In genomic region chr7:65006094-65006992, GRCh38 we compare ENCODE assay signal across 8 cellular contexts. TPM values are rescaled to one million over a fixed set of nuclear protein-coding genes. Genes with fewer than 3 reads are reported as not detected.
DNase-seq lines count a peak whose midpoint lies in the region; TF ChIP-seq lines count a peak whose summit lies in the region.

TSS of gene ERV3-1 (minus strand) at chr7:65006687. CDS start at chr7:64993026, 13,661 bp downstream.

- peak within 1 kb of the TSS; percentile 89 for H3K4me3 ChIP-seq in NB4 (ENCODE audit: low read depth, low read length)
- H3K4me3 ChIP-seq in SK-N-MC, result peak within 1 kb of the TSS; percentile 88

- TF ChIP-seq POLR2A in NB4 (IDR thresholded peaks at IDR 0.05; ENCODE audit: extremely low read depth, insufficient read length), result peak; percentile 99

- no peaks in the 10 kb centered on the region for H3K9me3 ChIP-seq in SK-N-MC (ENCODE audit: low read depth, low read length)

- peak within 1 kb of the TSS; percentile 97 for H3K4me3 Mint-ChIP-seq in activated naive CD4-positive, alpha-beta T cell treated with anti-CD3 and anti-CD28 coated beads, Interleukin-2, amount 50 U/mL, for 24 hours

- H3K27me3 Mint-ChIP-seq in activated naive CD4-positive, alpha-beta T cell treated with anti-CD3 and anti-CD28 coated beads, Interleukin-2, amount 50 U/mL, for 24 hours, result no peaks in the 10 kb centered on the region

- no peak within 1 kb of the TSS for H3K27ac ChIP-seq in SK-N-MC
- no peak within 1 kb of the TSS for H3K27ac ChIP-seq in temporal lobe (ENCODE audit: low read depth, low read length)

- TF ChIP-seq CTCF in NB4 (IDR thresholded peaks at IDR 0.05; ENCODE audit: low read depth, low read length), result no peak

- H3K9me3 Mint-ChIP-seq in activated naive CD4-positive, alpha-beta T cell treated with anti-CD3 and anti-CD28 coated beads, Interleukin-2, amount 50 U/mL, for 24 hours, result peaks cover 8% of the 10 kb centered on the region

- H3K36me3 Mint-ChIP-seq in activated naive CD4-positive, alpha-beta T cell treated with anti-CD3 and anti-CD28 coated beads, Interleukin-2, amount 50 U/mL, for 24 hours, result peaks cover 28% of the 10 kb centered on the region

- peaks cover 36% of the 10 kb centered on the region for H3K36me3 ChIP-seq in SK-N-MC (ENCODE audit: insufficient read depth, low read length)

- peak within 1 kb of the TSS; percentile 91 for H3K9ac ChIP-seq in SK-N-MC (ENCODE audit: insufficient read length)

- CTCF ChIA-PET in HEK293T (lab: Yijun Ruan, JAX), result no interaction called here

- peak within 1 kb of the TSS; percentile 96 for H3K27ac Mint-ChIP-seq in activated naive CD4-positive, alpha-beta T cell treated with anti-CD3 and anti-CD28 coated beads, Interleukin-2, amount 50 U/mL, for 24 hours

- peaks cover 46% of the 10 kb centered on the region for H3K4me1 Mint-ChIP-seq in activated naive CD4-positive, alpha-beta T cell treated with anti-CD3 and anti-CD28 coated beads, Interleukin-2, amount 50 U/mL, for 24 hours

- DNase-seq in GM03348 (ENCODE audit: low spot score) (peak; percentile 96), HEK293T (ENCODE audit: extremely low spot score) (peak; percentile 83), NB4 (ENCODE audit: low read depth) (peak; percentile 100), SK-N-MC (ENCODE audit: low read depth, low spot score) (peak; percentile 84), glomerular endothelial cell (ENCODE audit: extremely low read depth, low read depth, low spot score) (peak; percentile 82), occipital lobe (lab: John Stamatoyannopoulos, UW) (peak; percentile 97)

- POLR2A ChIA-PET in HEK293T (lab: Yijun Ruan, JAX), result interaction anchor here (0.8 to 2.0 kb wide), 8 partner anchors 9 to 212 kb away, joined by 3 to 5 read pairs (median 3); partner anchors contain the start of genes ZNF138 and ZNF273

TF ChIP-seq in HEK293T, 16 proteins besides CTCF, POLR2A, EP300 and RAD21:
- TF ChIP-seq L3MBTL2 (conservative IDR thresholded peaks at IDR 0.05), result no peak; the same call in 1 of the 2 replicates
- TF ChIP-seq PKNOX1 (IDR thresholded peaks at IDR 0.05), result peak; percentile 97
- peak; percentile 95 for TF ChIP-seq ELF4 (IDR thresholded peaks at IDR 0.05)
- no peak for TF ChIP-seq HDGF (IDR thresholded peaks at IDR 0.05; ENCODE audit: borderline replicate concordance)
- TF ChIP-seq ZNF384 (IDR thresholded peaks at IDR 0.05), result no peak
- no peak for TF ChIP-seq ARNT (IDR thresholded peaks at IDR 0.05)
- no peak for TF ChIP-seq LEF1 (IDR thresholded peaks at IDR 0.05; ENCODE audit: borderline replicate concordance)

RNA-seq across cellular contexts. Expression of gene ERV3-1, which starts in this region (rescaled TPM):
- 33.2 and 37.9 TPM in 2 replicates for total RNA-seq in glomerular endothelial cell
- total RNA-seq in occipital lobe, result 26.7 TPM
- 20.2 TPM for total RNA-seq in temporal lobe
